Comparison of ENCODE assay signal across 8 cellular contexts in genomic region chr5:148687427-148687826, GRCh38. TPM values are rescaled to one million over a fixed set of nuclear protein-coding genes. Genes with fewer than 3 reads are reported as not detected.
DNase-seq lines count a peak whose midpoint lies in the region; ATAC-seq and TF ChIP-seq lines count a peak whose summit lies in the region.

No MANE protein-coding gene starts in this region.

- no peak overlapping the region for H4K91ac ChIP-seq in mesenchymal stem cell (ENCODE audit: low read length)

- H3K36me3 ChIP-seq in mesenchymal stem cell (ENCODE audit: control insufficient read depth in 1 of 2, insufficient read depth in 2 of 2, low read depth in 1 of 2, low read length in 2 of 2) (no peaks in the 10 kb centered on the region), gastroesophageal sphincter (no peaks in the 10 kb centered on the region)

- no peak overlapping the region for H3K27ac ChIP-seq in mesenchymal stem cell (ENCODE audit: low read length, poor library complexity, severe bottlenecking)
- no peak overlapping the region for H3K27ac ChIP-seq in gastroesophageal sphincter

- CTCF ChIA-PET in WTC11 (lab: Charles Lee): interaction anchor here (0.5 to 1.6 kb wide), 28 partner anchors 8 to 717 kb away, joined by 3 to 13 read pairs (median 3); no protein-coding TSS in a partner anchor

- no peak overlapping the region for H4K8ac ChIP-seq in mesenchymal stem cell (ENCODE audit: low read length)

- H3K27me3 Mint-ChIP-seq in WTC11 (ENCODE audit: low read depth): no peaks in the 10 kb centered on the region; the same call in 1 of the 2 replicates

- 63% methylated on average over 3 of the region's 3 CpGs for WGBS in mesenchymal stem cell
- 60 to 65% methylated on average over 3 of the region's 3 CpGs for WGBS in gastroesophageal sphincter (ENCODE audit: low coverage in 1 of 2), 2 donors

- no peak overlapping the region for H3K9ac ChIP-seq in mesenchymal stem cell (ENCODE audit: low read length)

- H3K4me1 ChIP-seq in mesenchymal stem cell (ENCODE audit: control insufficient read depth, insufficient read depth, low read depth, low read length) (no peaks in the 10 kb centered on the region), gastroesophageal sphincter (no peaks in the 10 kb centered on the region)

- H3K4me1 Mint-ChIP-seq in WTC11: peaks cover 3% of the 10 kb centered on the region; the same call in 1 of the 2 replicates

- H3K36me3 Mint-ChIP-seq in WTC11: no peaks in the 10 kb centered on the region

- ATAC-seq in GM21529 (IDR thresholded peaks at IDR 0.05; ENCODE audit: unreplicated experiment): peak; percentile 98
- ATAC-seq in WTC11: peak; percentile 100
- no peak for ATAC-seq in gastroesophageal sphincter

- H3K14ac ChIP-seq in mesenchymal stem cell (ENCODE audit: low read length in 2 of 2): no peak overlapping the region

- H2BK120ac ChIP-seq in mesenchymal stem cell (ENCODE audit: low read depth, low read length): no peak overlapping the region

- H2BK15ac ChIP-seq in mesenchymal stem cell (ENCODE audit: low read depth, poor library complexity, severe bottlenecking): no peak overlapping the region

- H3K18ac ChIP-seq in mesenchymal stem cell (ENCODE audit: low read depth in 1 of 2, low read length in 2 of 2): no peak overlapping the region

- peaks cover 3% of the 10 kb centered on the region for H3K9me3 ChIP-seq in mesenchymal stem cell (ENCODE audit: control insufficient read depth, low read length)
- peaks cover 0 to 19% (median 0%) of the 10 kb centered on the region in 3 donors for H3K9me3 ChIP-seq in gastroesophageal sphincter

- no peak overlapping the region for H2AK5ac ChIP-seq in mesenchymal stem cell (ENCODE audit: low read length, severe bottlenecking)

- POLR2A ChIA-PET in WTC11 (lab: Charles Lee): interaction anchor here (0.6 kb wide), 1 partner anchor 186 kb away, joined by 3 read pairs; no protein-coding TSS in a partner anchor

- DNase-seq in HS-27A (ENCODE audit: low read depth) (peak; percentile 0), WTC11 (ENCODE audit: low spot score) (peak; percentile 50), mesenchymal stem cell (peak; percentile 9), medulla oblongata (ENCODE audit: extremely low spot score) (no peak), NCI-H446 treated with DMSO at 0.1 percent for 48 hours (lab: John Stamatoyannopoulos, UW) (no peak)

- H3K4me3 Mint-ChIP-seq in WTC11: no peak overlapping the region

- no peak for TF ChIP-seq POLR2A in gastroesophageal sphincter (IDR thresholded peaks at IDR 0.05)

- H3K23ac ChIP-seq in mesenchymal stem cell (ENCODE audit: low read length in 2 of 2): no peak overlapping the region

- H3K9me3 Mint-ChIP-seq in WTC11: peaks cover 22% of the 10 kb centered on the region

- no peak overlapping the region for H2AFZ ChIP-seq in mesenchymal stem cell (ENCODE audit: low read depth, low read length)

- TF ChIP-seq EP300 in gastroesophageal sphincter (IDR thresholded peaks at IDR 0.05): no peak

- H3K4me3 ChIP-seq in mesenchymal stem cell (ENCODE audit: insufficient read depth in 1 of 2, low read depth in 1 of 2, low read length in 2 of 2): no peak overlapping the region
- H3K4me3 ChIP-seq in gastroesophageal sphincter: no peak overlapping the region

- no peak overlapping the region for H3K4ac ChIP-seq in mesenchymal stem cell (ENCODE audit: low read depth in 1 of 2, low read length in 2 of 2)

- H3K4me2 ChIP-seq in mesenchymal stem cell (ENCODE audit: low read length, poor library complexity, severe bottlenecking): no peak overlapping the region

- H3K27me3 ChIP-seq in mesenchymal stem cell (ENCODE audit: control insufficient read depth in 1 of 2, insufficient read depth in 1 of 2, low read length in 2 of 2) (peaks cover 0 to 3% of the 10 kb centered on the region in 2 experiments), gastroesophageal sphincter (no peaks in the 10 kb centered on the region)

- H2BK5ac ChIP-seq in mesenchymal stem cell (ENCODE audit: low read depth, low read length, poor library complexity, severe bottlenecking): no peak overlapping the region

- H2BK12ac ChIP-seq in mesenchymal stem cell (ENCODE audit: low read length in 2 of 2): no peak overlapping the region

- TF ChIP-seq CTCF in GM12874 (IDR thresholded peaks at IDR 0.05; ENCODE audit: insufficient read depth, low read depth, low read length) (peak; percentile 59), WTC11 (IDR thresholded peaks at IDR 0.05) (peak; percentile 65), gastroesophageal sphincter (IDR thresholded peaks at IDR 0.05) (no peak)

- H3K27ac Mint-ChIP-seq in WTC11: no peak overlapping the region

- no peaks in the 10 kb centered on the region for H3K79me1 ChIP-seq in mesenchymal stem cell (replicated peaks; ENCODE audit: low read length, poor library complexity, severe bottlenecking)

TF ChIP-seq in WTC11, 78 proteins besides CTCF, POLR2A, EP300 and RAD21 (continues in another document):
- TF ChIP-seq FOXK1 (CRISPR knock-in tag; IDR thresholded peaks at IDR 0.05) (no peak), ZNF138 (CRISPR knock-in tag; conservative IDR thresholded peaks at IDR 0.05) (no peak), JAZF1 (CRISPR knock-in tag; IDR thresholded peaks at IDR 0.05) (no peak), HMGXB4 (CRISPR knock-in tag; IDR thresholded peaks at IDR 0.05) (no peak), TP53 (CRISPR knock-in tag; IDR thresholded peaks at IDR 0.05) (no peak), RORB (CRISPR knock-in tag; IDR thresholded peaks at IDR 0.05) (no peak), ELF4 (CRISPR knock-in tag; IDR thresholded peaks at IDR 0.05; ENCODE audit: low read depth) (no peak)
- TF ChIP-seq, protein P1, sequence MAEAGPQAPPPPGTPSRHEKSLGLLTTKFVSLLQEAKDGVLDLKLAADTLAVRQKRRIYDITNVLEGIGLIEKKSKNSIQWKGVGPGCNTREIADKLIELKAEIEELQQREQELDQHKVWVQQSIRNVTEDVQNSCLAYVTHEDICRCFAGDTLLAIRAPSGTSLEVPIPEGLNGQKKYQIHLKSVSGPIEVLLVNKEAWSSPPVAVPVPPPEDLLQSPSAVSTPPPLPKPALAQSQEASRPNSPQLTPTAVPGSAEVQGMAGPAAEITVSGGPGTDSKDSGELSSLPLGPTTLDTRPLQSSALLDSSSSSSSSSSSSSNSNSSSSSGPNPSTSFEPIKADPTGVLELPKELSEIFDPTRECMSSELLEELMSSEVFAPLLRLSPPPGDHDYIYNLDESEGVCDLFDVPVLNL (CRISPR knock-in tag; IDR thresholded peaks at IDR 0.05; ENCODE audit: borderline replicate concordance, low read depth): no peak
- TF ChIP-seq, protein P2, sequence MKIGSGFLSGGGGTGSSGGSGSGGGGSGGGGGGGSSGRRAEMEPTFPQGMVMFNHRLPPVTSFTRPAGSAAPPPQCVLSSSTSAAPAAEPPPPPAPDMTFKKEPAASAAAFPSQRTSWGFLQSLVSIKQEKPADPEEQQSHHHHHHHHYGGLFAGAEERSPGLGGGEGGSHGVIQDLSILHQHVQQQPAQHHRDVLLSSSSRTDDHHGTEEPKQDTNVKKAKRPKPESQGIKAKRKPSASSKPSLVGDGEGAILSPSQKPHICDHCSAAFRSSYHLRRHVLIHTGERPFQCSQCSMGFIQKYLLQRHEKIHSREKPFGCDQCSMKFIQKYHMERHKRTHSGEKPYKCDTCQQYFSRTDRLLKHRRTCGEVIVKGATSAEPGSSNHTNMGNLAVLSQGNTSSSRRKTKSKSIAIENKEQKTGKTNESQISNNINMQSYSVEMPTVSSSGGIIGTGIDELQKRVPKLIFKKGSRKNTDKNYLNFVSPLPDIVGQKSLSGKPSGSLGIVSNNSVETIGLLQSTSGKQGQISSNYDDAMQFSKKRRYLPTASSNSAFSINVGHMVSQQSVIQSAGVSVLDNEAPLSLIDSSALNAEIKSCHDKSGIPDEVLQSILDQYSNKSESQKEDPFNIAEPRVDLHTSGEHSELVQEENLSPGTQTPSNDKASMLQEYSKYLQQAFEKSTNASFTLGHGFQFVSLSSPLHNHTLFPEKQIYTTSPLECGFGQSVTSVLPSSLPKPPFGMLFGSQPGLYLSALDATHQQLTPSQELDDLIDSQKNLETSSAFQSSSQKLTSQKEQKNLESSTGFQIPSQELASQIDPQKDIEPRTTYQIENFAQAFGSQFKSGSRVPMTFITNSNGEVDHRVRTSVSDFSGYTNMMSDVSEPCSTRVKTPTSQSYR (CRISPR knock-in tag; IDR thresholded peaks at IDR 0.05): no peak

RNA-seq across cellular contexts. Expression of gene HTR4, which starts 33.1 kb away (rescaled TPM):
- not detected in 3 replicates for total RNA-seq in WTC11 (2021)
- polyA plus RNA-seq in mesenchymal stem cell (2013, experiment 1 of 2): not detected
- not detected for polyA plus RNA-seq in mesenchymal stem cell (2013, experiment 2 of 2)
- 1 to 10 TPM in 1 of 4 donors, under 1 TPM in 1, not detected in 2; 0.27 to 1.0 TPM for total RNA-seq in gastroesophageal sphincter

Comparison
In these comparisons a context has a peak if more than half of its experiments do, and no peak if none do; other contexts are left out.
1. CTCF ChIP-seq: peak in GM12874 (single experiment) and WTC11 (single experiment); none in gastroesophageal sphincter (0 of 4).
2. DNase-seq: peak in HS-27A (single experiment), WTC11 (single experiment) and mesenchymal stem cell (single experiment); none in medulla oblongata (single experiment) and NCI-H446 treated with DMSO at 0.1 percent for 48 hours (single experiment).